Comparison of ENCODE assay signal across 1 cellular context in the genomic region with DNA sequence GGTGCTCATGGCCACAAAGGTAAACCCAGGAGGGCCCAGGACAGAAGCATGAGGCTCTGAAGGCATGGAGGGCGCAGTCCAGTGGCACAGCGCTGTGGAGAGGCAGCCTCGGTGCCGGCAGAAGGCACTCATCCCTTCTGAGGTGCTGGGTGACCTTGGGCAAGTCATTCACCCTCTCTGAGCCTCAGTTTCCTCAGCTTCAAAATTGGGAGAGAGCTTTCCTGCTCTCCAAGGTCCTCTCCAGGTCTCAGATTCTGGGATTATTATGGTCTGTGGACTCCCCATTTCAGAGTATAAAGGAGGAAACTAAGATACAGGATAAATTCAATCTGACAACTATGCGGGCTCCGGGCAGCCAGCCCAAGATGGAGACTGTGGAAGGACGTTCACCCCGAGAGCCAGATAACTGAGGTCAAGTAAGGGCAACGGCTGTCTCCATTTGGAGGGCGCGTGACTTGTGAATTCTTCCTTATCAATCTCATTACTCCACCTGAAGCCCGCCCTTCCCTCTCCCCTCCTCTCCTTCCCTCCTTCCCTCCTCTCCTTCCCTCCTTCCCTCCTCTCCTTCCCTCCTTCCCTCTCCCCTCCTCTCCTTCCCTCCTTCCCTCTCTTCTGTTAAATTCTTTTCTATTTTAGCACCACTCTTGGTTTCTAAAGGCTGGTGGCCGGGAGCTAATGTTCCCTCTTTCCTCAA.
TF ChIP-seq lines count a peak whose summit lies in the region.

No MANE protein-coding gene starts in this region.

TF ChIP-seq in HepG2, 621 proteins besides CTCF, POLR2A, EP300 and RAD21 (continued from another document):
- TF ChIP-seq GZF1 (CRISPR knock-in tag; IDR thresholded peaks at IDR 0.05) (no peak), FOXA3 (CRISPR knock-in tag; IDR thresholded peaks at IDR 0.05) (no peak), FLYWCH1 (CRISPR knock-in tag; IDR thresholded peaks at IDR 0.05) (no peak), ARHGAP35 (CRISPR knock-in tag; IDR thresholded peaks at IDR 0.05; ENCODE audit: borderline replicate concordance) (no peak)
- TF ChIP-seq, protein P1, sequence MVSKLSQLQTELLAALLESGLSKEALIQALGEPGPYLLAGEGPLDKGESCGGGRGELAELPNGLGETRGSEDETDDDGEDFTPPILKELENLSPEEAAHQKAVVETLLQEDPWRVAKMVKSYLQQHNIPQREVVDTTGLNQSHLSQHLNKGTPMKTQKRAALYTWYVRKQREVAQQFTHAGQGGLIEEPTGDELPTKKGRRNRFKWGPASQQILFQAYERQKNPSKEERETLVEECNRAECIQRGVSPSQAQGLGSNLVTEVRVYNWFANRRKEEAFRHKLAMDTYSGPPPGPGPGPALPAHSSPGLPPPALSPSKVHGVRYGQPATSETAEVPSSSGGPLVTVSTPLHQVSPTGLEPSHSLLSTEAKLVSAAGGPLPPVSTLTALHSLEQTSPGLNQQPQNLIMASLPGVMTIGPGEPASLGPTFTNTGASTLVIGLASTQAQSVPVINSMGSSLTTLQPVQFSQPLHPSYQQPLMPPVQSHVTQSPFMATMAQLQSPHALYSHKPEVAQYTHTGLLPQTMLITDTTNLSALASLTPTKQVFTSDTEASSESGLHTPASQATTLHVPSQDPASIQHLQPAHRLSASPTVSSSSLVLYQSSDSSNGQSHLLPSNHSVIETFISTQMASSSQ (IDR thresholded peaks at IDR 0.05; ENCODE audit: low read depth) = no peak
- TF ChIP-seq, protein P1 (CRISPR knock-in tag; IDR thresholded peaks at IDR 0.05; ENCODE audit: borderline replicate concordance) = no peak
